In genomic region chr7:92635538-92635937, GRCh38 we compare ENCODE assay signal across 9 cellular contexts. TPM values are rescaled to one million over a fixed set of nuclear protein-coding genes. Genes with fewer than 3 reads are reported as not detected.
DNase-seq lines count a peak whose midpoint lies in the region; ATAC-seq, FAIRE-seq and TF ChIP-seq lines count a peak whose summit lies in the region.
"Had no signal": no experiment of that assay in that cellular context is flagged by ENCODE, and none has a peak within 500 bp of the region (broad histone marks: within the 10 kb centered on the region; RNA-seq: fewer than 3 reads in every experiment).

No MANE protein-coding gene starts in this region.

- no peak for TF ChIP-seq EP300 in upper lobe of left lung (IDR thresholded peaks at IDR 0.05)

- H3K36me3 Mint-ChIP-seq in activated B cell treated with CpG ODN at 0.5 μM for 24 hours (ENCODE audit: low read depth): no peaks in the 10 kb centered on the region

- DNase-seq in left ventricle myocardium inferior (no peak), left ventricle myocardium superior (no peak), activated B cell treated with CpG ODN at 0.5 μM for 24 hours (no peak), kidney (no peak), upper lobe of left lung (no peak), foreskin fibroblast (no peak)
- DNase-seq in activated effector memory CD4-positive, alpha-beta T cell treated with Interleukin-2 at 50 U/mL for 16 hours: no peak
- DNase-seq: midbrain had no signal

- H3K27ac ChIP-seq in left ventricle myocardium inferior (replicated peaks) (peak overlapping the region; percentile 83), kidney (ENCODE audit: low read depth in 2 of 2, low read length in 2 of 2) (peak overlapping the region in 1 of 2 donors; percentile 57), upper lobe of left lung (peak overlapping the region in 3 of 4 donors; percentile 20 to 43 (median 24))

- 53 to 61% methylated on average over 4 of the region's 4 CpGs for WGBS in upper lobe of left lung, 2 donors

- POLR2A ChIA-PET in activated B cell treated with CpG ODN at 0.5 μM for 24 hours (lab: Charles Lee): interaction anchor here (0.8 to 1.3 kb wide), 3 partner anchors 14 to 198 kb away, joined by 3 to 10 read pairs (median 6); no protein-coding TSS in a partner anchor

- H3K4me3 Mint-ChIP-seq in activated B cell treated with CpG ODN at 0.5 μM for 24 hours: peak overlapping the region; percentile 61

- H3K4me3 ChIP-seq in left ventricle myocardium inferior (no peak overlapping the region), kidney (ENCODE audit: low read length in 2 of 2) (peak overlapping the region; percentile 2 to 38), upper lobe of left lung (no peak overlapping the region), foreskin fibroblast (ENCODE audit: low read depth in 1 of 2, low read length in 2 of 2) (no peak overlapping the region)

- TF ChIP-seq POLR2A in upper lobe of left lung (IDR thresholded peaks at IDR 0.05): no peak

- no peak overlapping the region for H3K9ac ChIP-seq in kidney (ENCODE audit: low read length in 2 of 2)

- FAIRE-seq in kidney (lab: Jason Lieb, UNC): no peak

- no peaks in the 10 kb centered on the region for H3K27me3 Mint-ChIP-seq in activated B cell treated with CpG ODN at 0.5 μM for 24 hours

- H3K36me3 ChIP-seq in left ventricle myocardium inferior: no peaks in the 10 kb centered on the region
- H3K36me3 ChIP-seq in kidney (ENCODE audit: control insufficient read depth in 1 of 2, insufficient read depth in 2 of 2, low read length in 2 of 2): no peaks in the 10 kb centered on the region
- H3K36me3 ChIP-seq in upper lobe of left lung: no peaks in the 10 kb centered on the region

- ATAC-seq in left ventricle myocardium superior (no peak), activated B cell treated with CpG ODN at 0.5 μM for 24 hours (ENCODE audit: low read depth) (no peak), upper lobe of left lung (ENCODE audit: low FRiP score in 2 of 2) (no peak), GM18502 (IDR thresholded peaks at IDR 0.05; ENCODE audit: poor library complexity, unreplicated experiment) (no peak)

- H3K27me3 ChIP-seq in left ventricle myocardium inferior (ENCODE audit: low read depth) (no peaks in the 10 kb centered on the region), upper lobe of left lung (no peaks in the 10 kb centered on the region)

- CTCF ChIA-PET in activated B cell treated with CpG ODN at 0.5 μM for 24 hours (lab: Charles Lee): interaction anchor here (1.0 to 1.6 kb wide), 2 partner anchors 14 to 198 kb away, joined by 3 to 10 read pairs; no protein-coding TSS in a partner anchor

- no peaks in the 10 kb centered on the region for H3K9me3 Mint-ChIP-seq in activated B cell treated with CpG ODN at 0.5 μM for 24 hours

- H3K4me1 ChIP-seq in left ventricle myocardium inferior: peaks cover 75% of the 10 kb centered on the region
- peaks cover 8 to 16% of the 10 kb centered on the region in 2 donors for H3K4me1 ChIP-seq in kidney (ENCODE audit: control insufficient read depth in 1 of 2, insufficient read depth in 1 of 2, low read depth in 1 of 2, low read length in 2 of 2)
- peaks cover 28 to 40% (median 36%) of the 10 kb centered on the region in 4 donors for H3K4me1 ChIP-seq in upper lobe of left lung

- TF ChIP-seq CTCF in left ventricle myocardium inferior (IDR thresholded peaks at IDR 0.05; ENCODE audit: borderline replicate concordance) (no peak), activated B cell treated with CpG ODN at 0.5 μM for 24 hours (IDR thresholded peaks at IDR 0.05) (no peak), kidney (IDR thresholded peaks at IDR 0.05; ENCODE audit: borderline replicate concordance, extremely low read depth, insufficient read depth) (no peak), upper lobe of left lung (IDR thresholded peaks at IDR 0.05) (no peak), foreskin fibroblast (IDR thresholded peaks at IDR 0.05; ENCODE audit: low read depth, low read length) (no peak)

- H3K4me1 Mint-ChIP-seq in activated B cell treated with CpG ODN at 0.5 μM for 24 hours: peaks cover 60% of the 10 kb centered on the region

- intact Hi-C loops in left ventricle myocardium inferior (cut with micrococcal nuclease): no loop called here
- intact Hi-C loops in left ventricle myocardium superior (cut with micrococcal nuclease): loop anchor here (10.0 kb wide), 1 partner anchor 59 kb away; no protein-coding TSS in a partner anchor
- intact Hi-C loops in activated B cell treated with CpG ODN at 0.5 μM for 24 hours (cut with micrococcal nuclease): loop anchor here (2.0 kb wide), 1 partner anchor 197 kb away; no protein-coding TSS in a partner anchor
- intact Hi-C loops in kidney (cut with DNase I): no loop called here

- peak overlapping the region; percentile 79 for H3K27ac Mint-ChIP-seq in activated B cell treated with CpG ODN at 0.5 μM for 24 hours

- H3K9me3 ChIP-seq in left ventricle myocardium inferior (replicated peaks) (no peaks in the 10 kb centered on the region), kidney (ENCODE audit: control insufficient read depth in 1 of 2, low read length in 2 of 2) (no peaks in the 10 kb centered on the region), upper lobe of left lung (no peaks in the 10 kb centered on the region)

RNA-seq across cellular contexts. Expression of gene FAM133B, which starts 45.3 kb away (rescaled TPM):
- 13.6 TPM for total RNA-seq in left ventricle myocardium inferior
- 14.8 TPM for total RNA-seq in left ventricle myocardium superior
- 41.9 and 48.2 TPM in 2 replicates for total RNA-seq in activated B cell treated with CpG ODN at 0.5 μM for 24 hours
- total RNA-seq in kidney: 23.5 TPM
- 13.3 TPM for polyA plus RNA-seq in kidney (ENCODE audit: insufficient read depth, low read depth, low replicate concordance)
- total RNA-seq in upper lobe of left lung: 10 to 100 TPM; 10.1 to 42.5 (median 19.8) TPM

Comparison
In these comparisons a context has a peak if more than half of its experiments do, and no peak if none do; other contexts are left out.
1. intact Hi-C loops: an anchor here in left ventricle myocardium superior (10.0 kb wide) and activated B cell treated with CpG ODN at 0.5 μM for 24 hours (2.0 kb wide); none called in left ventricle myocardium inferior and kidney.
2. H3K4me3 ChIP-seq: peak in kidney (2 of 2); none in left ventricle myocardium inferior (single experiment), upper lobe of left lung (0 of 4) and foreskin fibroblast (0 of 2).